ENCODE assay signal across 1 cellular context in the genomic region with DNA sequence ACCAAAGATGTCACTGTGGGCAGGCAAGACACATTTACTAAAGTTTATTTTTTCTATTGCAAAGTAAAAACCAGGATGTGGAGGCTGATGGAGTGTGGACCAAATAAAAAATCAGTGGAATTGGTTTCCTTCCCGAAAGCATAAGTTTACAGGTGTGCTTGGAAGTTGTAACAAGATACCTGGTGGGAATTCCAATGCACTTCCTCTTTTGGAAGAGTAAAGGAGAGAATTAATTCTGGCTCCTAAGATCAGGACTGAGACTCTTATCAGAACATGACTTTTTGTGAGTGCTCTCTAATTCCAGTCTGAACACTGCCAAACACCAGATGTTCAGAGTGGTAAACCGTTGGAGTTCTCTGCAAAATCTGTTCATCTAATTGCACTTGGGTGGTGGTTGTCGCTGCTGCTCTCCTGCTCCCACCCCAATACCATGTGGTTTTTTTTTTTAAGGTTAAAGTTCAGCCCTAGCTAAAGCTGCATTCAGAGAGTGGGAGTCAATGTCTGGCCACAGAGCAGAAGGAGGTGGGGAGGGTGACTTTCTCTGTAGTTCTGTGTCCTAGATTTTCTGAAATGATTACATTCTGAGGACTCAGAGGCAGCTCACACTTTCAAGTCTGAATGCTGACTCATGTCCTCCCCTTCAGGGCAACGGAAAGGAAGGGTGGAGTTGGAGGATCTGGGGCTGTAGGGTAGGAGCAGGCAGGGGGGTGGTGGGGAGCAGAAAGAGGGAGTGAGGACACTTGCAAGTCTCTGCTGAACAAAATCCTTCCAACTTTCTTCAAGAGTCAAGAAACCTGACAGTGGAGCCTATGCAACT.
TF ChIP-seq lines count a peak whose summit lies in the region.

No MANE protein-coding gene starts in this region.

TF ChIP-seq in K562, 482 proteins besides CTCF, POLR2A, EP300 and RAD21 (continued from another document):
- TF ChIP-seq, protein P1, sequence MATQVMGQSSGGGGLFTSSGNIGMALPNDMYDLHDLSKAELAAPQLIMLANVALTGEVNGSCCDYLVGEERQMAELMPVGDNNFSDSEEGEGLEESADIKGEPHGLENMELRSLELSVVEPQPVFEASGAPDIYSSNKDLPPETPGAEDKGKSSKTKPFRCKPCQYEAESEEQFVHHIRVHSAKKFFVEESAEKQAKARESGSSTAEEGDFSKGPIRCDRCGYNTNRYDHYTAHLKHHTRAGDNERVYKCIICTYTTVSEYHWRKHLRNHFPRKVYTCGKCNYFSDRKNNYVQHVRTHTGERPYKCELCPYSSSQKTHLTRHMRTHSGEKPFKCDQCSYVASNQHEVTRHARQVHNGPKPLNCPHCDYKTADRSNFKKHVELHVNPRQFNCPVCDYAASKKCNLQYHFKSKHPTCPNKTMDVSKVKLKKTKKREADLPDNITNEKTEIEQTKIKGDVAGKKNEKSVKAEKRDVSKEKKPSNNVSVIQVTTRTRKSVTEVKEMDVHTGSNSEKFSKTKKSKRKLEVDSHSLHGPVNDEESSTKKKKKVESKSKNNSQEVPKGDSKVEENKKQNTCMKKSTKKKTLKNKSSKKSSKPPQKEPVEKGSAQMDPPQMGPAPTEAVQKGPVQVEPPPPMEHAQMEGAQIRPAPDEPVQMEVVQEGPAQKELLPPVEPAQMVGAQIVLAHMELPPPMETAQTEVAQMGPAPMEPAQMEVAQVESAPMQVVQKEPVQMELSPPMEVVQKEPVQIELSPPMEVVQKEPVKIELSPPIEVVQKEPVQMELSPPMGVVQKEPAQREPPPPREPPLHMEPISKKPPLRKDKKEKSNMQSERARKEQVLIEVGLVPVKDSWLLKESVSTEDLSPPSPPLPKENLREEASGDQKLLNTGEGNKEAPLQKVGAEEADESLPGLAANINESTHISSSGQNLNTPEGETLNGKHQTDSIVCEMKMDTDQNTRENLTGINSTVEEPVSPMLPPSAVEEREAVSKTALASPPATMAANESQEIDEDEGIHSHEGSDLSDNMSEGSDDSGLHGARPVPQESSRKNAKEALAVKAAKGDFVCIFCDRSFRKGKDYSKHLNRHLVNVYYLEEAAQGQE (CRISPR knock-in tag; IDR thresholded peaks at IDR 0.05; ENCODE audit: low read depth) = no peak
- TF ChIP-seq, protein P2, sequence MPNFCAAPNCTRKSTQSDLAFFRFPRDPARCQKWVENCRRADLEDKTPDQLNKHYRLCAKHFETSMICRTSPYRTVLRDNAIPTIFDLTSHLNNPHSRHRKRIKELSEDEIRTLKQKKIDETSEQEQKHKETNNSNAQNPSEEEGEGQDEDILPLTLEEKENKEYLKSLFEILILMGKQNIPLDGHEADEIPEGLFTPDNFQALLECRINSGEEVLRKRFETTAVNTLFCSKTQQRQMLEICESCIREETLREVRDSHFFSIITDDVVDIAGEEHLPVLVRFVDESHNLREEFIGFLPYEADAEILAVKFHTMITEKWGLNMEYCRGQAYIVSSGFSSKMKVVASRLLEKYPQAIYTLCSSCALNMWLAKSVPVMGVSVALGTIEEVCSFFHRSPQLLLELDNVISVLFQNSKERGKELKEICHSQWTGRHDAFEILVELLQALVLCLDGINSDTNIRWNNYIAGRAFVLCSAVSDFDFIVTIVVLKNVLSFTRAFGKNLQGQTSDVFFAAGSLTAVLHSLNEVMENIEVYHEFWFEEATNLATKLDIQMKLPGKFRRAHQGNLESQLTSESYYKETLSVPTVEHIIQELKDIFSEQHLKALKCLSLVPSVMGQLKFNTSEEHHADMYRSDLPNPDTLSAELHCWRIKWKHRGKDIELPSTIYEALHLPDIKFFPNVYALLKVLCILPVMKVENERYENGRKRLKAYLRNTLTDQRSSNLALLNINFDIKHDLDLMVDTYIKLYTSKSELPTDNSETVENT (CRISPR knock-in tag; IDR thresholded peaks at IDR 0.05) = no peak
- TF ChIP-seq ZNF165 (CRISPR knock-in tag; IDR thresholded peaks at IDR 0.05; ENCODE audit: borderline replicate concordance) = no peak
